ENCODE assay signal across 8 cellular contexts in the genomic region with DNA sequence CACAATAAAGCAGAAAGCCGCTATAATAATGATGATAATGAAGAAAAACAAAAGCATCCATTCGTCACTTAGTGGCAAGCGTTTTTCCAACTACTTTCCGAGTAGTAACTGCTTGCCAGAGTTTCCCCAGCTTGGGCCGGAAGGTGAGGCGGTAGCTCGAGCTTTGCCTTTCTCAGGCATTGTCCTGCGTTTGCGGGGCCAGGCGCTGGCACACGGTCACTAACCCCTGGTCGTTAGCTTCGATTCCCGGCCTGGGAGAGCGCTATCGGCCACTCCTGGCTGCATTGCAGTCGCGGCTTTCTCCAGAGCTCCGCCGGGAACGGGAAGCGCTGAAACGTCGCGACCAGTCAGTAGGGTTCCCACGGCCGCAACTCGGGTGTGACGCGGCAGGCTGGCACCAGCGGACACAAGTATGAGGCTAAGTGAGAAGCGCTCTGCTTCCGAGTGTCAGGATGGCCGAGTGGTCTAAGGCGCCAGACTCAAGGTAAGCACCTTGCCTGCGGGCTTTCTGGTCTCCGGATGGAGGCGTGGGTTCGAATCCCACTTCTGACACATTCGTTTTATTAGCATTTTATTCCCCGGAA. TPM values are rescaled to one million over a fixed set of nuclear protein-coding genes. Genes with fewer than 3 reads are reported as not detected.
DNase-seq lines count a peak whose midpoint lies in the region; ATAC-seq and TF ChIP-seq lines count a peak whose summit lies in the region.

No MANE protein-coding gene starts in this region.

- H3K27ac ChIP-seq in CD8-positive, alpha-beta T cell (ENCODE audit: low read depth, low read length), result peak overlapping the region; percentile 74
- H3K27ac ChIP-seq in mesendoderm (ENCODE audit: low read depth, low read length), result peak overlapping the region; percentile 56

- peaks cover 9% of the 10 kb centered on the region for H3K36me3 Mint-ChIP-seq in CD8-positive, alpha-beta T cell
- H3K36me3 Mint-ChIP-seq in effector memory CD8-positive, alpha-beta T cell (ENCODE audit: insufficient read depth), result peaks cover 32% of the 10 kb centered on the region

- peak overlapping the region; percentile 92 for H3K9ac ChIP-seq in mesendoderm (ENCODE audit: low read length)

- no peak overlapping the region for H3K18ac ChIP-seq in mesendoderm (ENCODE audit: low read length)

- no peak overlapping the region for H4K5ac ChIP-seq in mesendoderm (ENCODE audit: low read length)

- no peak overlapping the region for H2BK120ac ChIP-seq in mesendoderm (ENCODE audit: low read depth, low read length)

- no peak for TF ChIP-seq CTCF in CD8-positive, alpha-beta T cell (IDR thresholded peaks at IDR 0.05)
- TF ChIP-seq CTCF in GM20000 (IDR thresholded peaks at IDR 0.05; ENCODE audit: extremely low read depth, missing control alignments), result no peak

- no peak overlapping the region for H3K4ac ChIP-seq in mesendoderm (ENCODE audit: low read depth, low read length)

- H3K79me2 ChIP-seq in mesendoderm (ENCODE audit: control insufficient read depth, insufficient read depth, low read length), result no peaks in the 10 kb centered on the region

- peak; percentile 77 for ATAC-seq in CD8-positive, alpha-beta T cell
- ATAC-seq in effector memory CD8-positive, alpha-beta T cell (replicated peaks), result peak; percentile 81

- no peak overlapping the region for H2BK15ac ChIP-seq in mesendoderm (replicated peaks; ENCODE audit: low read depth)

- no peak overlapping the region for H2BK5ac ChIP-seq in mesendoderm (ENCODE audit: low read length)

- H3K27me3 ChIP-seq in CD8-positive, alpha-beta T cell (ENCODE audit: insufficient read depth, low read length), result no peaks in the 10 kb centered on the region
- H3K27me3 ChIP-seq in mesendoderm (ENCODE audit: insufficient read depth, low read length, poor library complexity), result no peaks in the 10 kb centered on the region

- CTCF ChIA-PET in CD8-positive, alpha-beta T cell (lab: Charles Lee), result interaction anchor here (0.9 to 1.4 kb wide), 3 partner anchors 12 to 53 kb away, joined by 3 to 4 read pairs (median 3); partner anchors contain the start of gene ZNF692

- H2AK5ac ChIP-seq in mesendoderm (ENCODE audit: low read length), result no peak overlapping the region

- no peaks in the 10 kb centered on the region for H3K36me3 ChIP-seq in CD8-positive, alpha-beta T cell (ENCODE audit: insufficient read depth, low read length)
- H3K36me3 ChIP-seq in mesendoderm (ENCODE audit: control insufficient read depth, insufficient read depth, low read length), result no peaks in the 10 kb centered on the region

- no peaks in the 10 kb centered on the region for H3K27me3 Mint-ChIP-seq in CD8-positive, alpha-beta T cell (ENCODE audit: low read depth)
- H3K27me3 Mint-ChIP-seq in effector memory CD8-positive, alpha-beta T cell, result peaks cover 6 to 10% of the 10 kb centered on the region in 2 donors

- intact Hi-C loops in CD8-positive, alpha-beta T cell (cut with DNase I, micrococcal nuclease), result loop anchor here (1.0 kb wide), 5 partner anchors 10 to 47 kb away; partner anchors contain the start of genes PGBD2 (in 2 of the 2), ZNF692 (in 2 of the 2) and ZNF672 (in 1 of the 2)

- peak overlapping the region; percentile 60 for H3K4me2 ChIP-seq in mesendoderm (ENCODE audit: low read length)

- no CpG with 5 or more reads among the region's 41 CpGs for WGBS in mesendoderm (ENCODE audit: extremely low coverage, insufficient coverage, low lambda C conversion rate)

- peak overlapping the region; percentile 87 for H3K4me3 ChIP-seq in CD8-positive, alpha-beta T cell (ENCODE audit: low read depth, low read length)
- H3K4me3 ChIP-seq in mesendoderm (ENCODE audit: low read length), result peak overlapping the region; percentile 93

- H3K9me3 ChIP-seq in CD8-positive, alpha-beta T cell (ENCODE audit: low read length), result no peaks in the 10 kb centered on the region

- H3K4me3 Mint-ChIP-seq in CD8-positive, alpha-beta T cell, result peak overlapping the region; percentile 98
- H3K4me3 Mint-ChIP-seq in effector memory CD8-positive, alpha-beta T cell, result peak overlapping the region; percentile 97 to 99

- DNase-seq in CD8-positive, alpha-beta T cell, result peak; percentile 88 to 94 (median 91)
- DNase-seq in GM20000 (ENCODE audit: low spot score), result peak; percentile 79
- DNase-seq in HS-5 (ENCODE audit: low read depth), result peak; percentile 93
- peak; percentile 36 for DNase-seq in NK-92 (lab: John Stamatoyannopoulos, UW; ENCODE audit: unreplicated experiment)
- DNase-seq in activated CD8-positive, alpha-beta memory T cell treated with anti-CD3 and anti-CD28 coated beads for 4 hours (ENCODE audit: low read depth in 2 of 2), result peak; percentile 84 to 87
- peak; percentile 94 to 96 (median 95) for DNase-seq in effector memory CD8-positive, alpha-beta T cell
- DNase-seq in mesendoderm, result peak; percentile 98
- peak; percentile 86 for DNase-seq in stimulated activated CD8-positive, alpha-beta memory T cell treated with anti-CD3 and anti-CD28 coated beads, Interleukin-12 subunit alpha, Interleukin-12 subunit beta, amount 100 ng/mL, for 4 hours (ENCODE audit: low read depth)

- H3K27ac Mint-ChIP-seq in CD8-positive, alpha-beta T cell, result peak overlapping the region; percentile 98
- H3K27ac Mint-ChIP-seq in effector memory CD8-positive, alpha-beta T cell, result peak overlapping the region; percentile 100

- H4K8ac ChIP-seq in mesendoderm (ENCODE audit: low read depth, low read length), result no peak overlapping the region

- H3K4me1 Mint-ChIP-seq in CD8-positive, alpha-beta T cell (ENCODE audit: low read depth), result peaks cover 24% of the 10 kb centered on the region
- H3K4me1 Mint-ChIP-seq in effector memory CD8-positive, alpha-beta T cell (ENCODE audit: low read depth in 2 of 2), result peaks cover 22 to 24% of the 10 kb centered on the region in 2 donors

- H3K4me1 ChIP-seq in CD8-positive, alpha-beta T cell (ENCODE audit: insufficient read depth, low read length), result peaks cover 8% of the 10 kb centered on the region
- H3K4me1 ChIP-seq in mesendoderm (ENCODE audit: control insufficient read depth, low read depth, low read length), result no peaks in the 10 kb centered on the region

- H3K9me3 Mint-ChIP-seq in CD8-positive, alpha-beta T cell, result no peaks in the 10 kb centered on the region
- H3K9me3 Mint-ChIP-seq in effector memory CD8-positive, alpha-beta T cell, result no peaks in the 10 kb centered on the region

- POLR2A ChIA-PET in CD8-positive, alpha-beta T cell (lab: Charles Lee), result interaction anchor here (0.9 to 3.4 kb wide), 5 partner anchors 12 to 47 kb away, joined by 4 to 55 read pairs (median 11); partner anchors contain the start of genes PGBD2, SH3BP5L, ZNF672 and ZNF692

- peak overlapping the region; percentile 99 for H3K56ac ChIP-seq in mesendoderm (ENCODE audit: low read length)

- no peaks in the 10 kb centered on the region for H3K79me1 ChIP-seq in mesendoderm (ENCODE audit: low read length)

- peak overlapping the region; percentile 89 for H3K23ac ChIP-seq in mesendoderm (ENCODE audit: low read length)

RNA-seq across cellular contexts. Expression of gene ZNF692, which starts 14.6 kb away (rescaled TPM):
- total RNA-seq in CD8-positive, alpha-beta T cell, result 10 to 100 TPM; 18.7 to 19.2 TPM
- polyA plus RNA-seq in mesendoderm (2013, experiment 1 of 2), result 15.1 TPM
- 15.0 TPM for polyA plus RNA-seq in mesendoderm (2013, experiment 2 of 2)

RNA-seq across cellular contexts. Expression of gene PGBD2, which starts 32.5 kb away (rescaled TPM):
- 1 to 10 TPM in 1 of 2 experiments, under 1 TPM in 1; 0.90 to 1.9 TPM for total RNA-seq in CD8-positive, alpha-beta T cell
- 3.3 TPM for polyA plus RNA-seq in mesendoderm (2013, experiment 1 of 2)
- 3.5 TPM for polyA plus RNA-seq in mesendoderm (2013, experiment 2 of 2)

RNA-seq across cellular contexts. Expression of gene ZNF672, which starts 35.5 kb away (rescaled TPM):
- total RNA-seq in CD8-positive, alpha-beta T cell, result 10 to 100 TPM; 33.8 to 33.9 TPM
- polyA plus RNA-seq in mesendoderm (2013, experiment 1 of 2), result 19.2 TPM
- 18.9 TPM for polyA plus RNA-seq in mesendoderm (2013, experiment 2 of 2)

RNA-seq across cellular contexts. Expression of gene SH3BP5L, which starts 47.8 kb away (rescaled TPM):
- 10 to 100 TPM; 19.0 to 20.4 TPM for total RNA-seq in CD8-positive, alpha-beta T cell
- 14.0 TPM for polyA plus RNA-seq in mesendoderm (2013, experiment 1 of 2)
- 13.8 TPM for polyA plus RNA-seq in mesendoderm (2013, experiment 2 of 2)

Comparison
In these comparisons a context has a peak if more than half of its experiments do, and no peak if none do; other contexts are left out.
1. Peak in every context shown above with its lines: DNase-seq, ATAC-seq, H3K4me3 ChIP-seq and H3K27ac ChIP-seq.
2. DNase-seq: peak in every context shown above with its lines; median percentile 98 in mesendoderm; 95 in effector memory CD8-positive, alpha-beta T cell; 93 in HS-5; 91 in CD8-positive, alpha-beta T cell; 86 in stimulated activated CD8-positive, alpha-beta memory T cell treated with anti-CD3 and anti-CD28 coated beads, Interleukin-12 subunit alpha, Interleukin-12 subunit beta, amount 100 ng/mL, for 4 hours; 86 in activated CD8-positive, alpha-beta memory T cell treated with anti-CD3 and anti-CD28 coated beads for 4 hours; 79 in GM20000; 36 in NK-92.